In genomic region chr4:141759796-141760425, GRCh38 we compare ENCODE assay signal across 26 cellular contexts.
DNase-seq lines count a peak whose midpoint lies in the region; ATAC-seq and TF ChIP-seq lines count a peak whose summit lies in the region.
"Had no signal": no experiment of that assay in that cellular context is flagged by ENCODE, and none has a peak within 500 bp of the region (broad histone marks: within the 10 kb centered on the region; RNA-seq: fewer than 3 reads in every experiment).

No MANE protein-coding gene starts in this region.

- no peak overlapping the region; the same call in 1 of the 2 replicates for H3K18ac ChIP-seq in IMR-90 (ENCODE audit: low read depth, low read length)

- no peaks in the 10 kb centered on the region for H3K9me1 ChIP-seq in IMR-90 (ENCODE audit: insufficient read depth, low read length)

- no peak overlapping the region for H3K14ac ChIP-seq in IMR-90 (replicated peaks; ENCODE audit: low read depth, low read length)

- no peak overlapping the region for H4K91ac ChIP-seq in IMR-90 (ENCODE audit: insufficient read depth, low read depth, low read length)

- H3K9ac ChIP-seq in IMR-90 (ENCODE audit: low read depth, low read length) = no peak overlapping the region

- H3K4ac ChIP-seq in IMR-90 (ENCODE audit: low read depth, low read length) = no peak overlapping the region

- H3K9me3 ChIP-seq in IMR-90 (ENCODE audit: control insufficient read depth, insufficient read depth, low read length) = no peaks in the 10 kb centered on the region
- no peaks in the 10 kb centered on the region for H3K9me3 ChIP-seq in esophagus squamous epithelium
- H3K9me3 ChIP-seq: ovary, suprapubic skin had no signal

- TF ChIP-seq CTCF in IMR-90 (conservative IDR thresholded peaks at IDR 0.05; ENCODE audit: low read depth, low read length) = no peak
- TF ChIP-seq CTCF in astrocyte of the cerebellum (IDR thresholded peaks at IDR 0.05; ENCODE audit: low read depth, low read length, missing control alignments) = no peak
- no peak for TF ChIP-seq CTCF in fibroblast of the aortic adventitia (IDR thresholded peaks at IDR 0.05; ENCODE audit: insufficient read depth, low read length)
- no peak for TF ChIP-seq CTCF in esophagus squamous epithelium (IDR thresholded peaks at IDR 0.05)

- POLR2A ChIA-PET in IMR-90 (lab: Charles Lee; ENCODE audit: unreplicated experiment) = interaction anchor here (0.6 kb wide), 1 partner anchor 308 kb away, joined by 4 read pairs; no protein-coding TSS in a partner anchor

- H2BK5ac ChIP-seq in IMR-90 (ENCODE audit: low read depth, low read length, poor library complexity, severe bottlenecking) = no peak overlapping the region

- H3K36me3 ChIP-seq in IMR-90 (ENCODE audit: control insufficient read depth, insufficient read depth, low read length) = no peaks in the 10 kb centered on the region
- H3K36me3 ChIP-seq in esophagus squamous epithelium = no peaks in the 10 kb centered on the region
- H3K36me3 ChIP-seq: cardiac muscle cell, ovary, suprapubic skin had no signal

- H3K27ac ChIP-seq in IMR-90 (ENCODE audit: insufficient read depth, low read length) (no peak overlapping the region), esophagus squamous epithelium (no peak overlapping the region)
- H3K27ac ChIP-seq: cardiac muscle cell, ovary, suprapubic skin, VCaP had no signal

- WGBS in IMR-90 (ENCODE audit: extremely low coverage in 2 of 2, insufficient read length in 1 of 2), 2 experiments = no CpG with 5 or more reads among the region's 1 CpG
- 21% methylated on average over 1 of the region's 1 CpG for whole genome bisulfite sequencing in esophagus squamous epithelium, 2 donors

- H3K23ac ChIP-seq in IMR-90 (ENCODE audit: low read depth, low read length) = no peak overlapping the region

- intact Hi-C loops in IMR-90 (cut with micrococcal nuclease) (no loop called here), esophagus squamous epithelium (cut with DNase I) (no loop called here)

- no peak overlapping the region for H2AK9ac ChIP-seq in IMR-90 (replicated peaks; ENCODE audit: low read depth, low read length, poor library complexity)

- no peak overlapping the region for H3K4me3 ChIP-seq in IMR-90 (ENCODE audit: insufficient read depth, low read depth, low read length)
- H3K4me3 ChIP-seq in astrocyte of the cerebellum (ENCODE audit: low read depth, low read length) = no peak overlapping the region
- no peak overlapping the region for H3K4me3 ChIP-seq in fibroblast of the aortic adventitia (ENCODE audit: low read depth, low read length)
- no peak overlapping the region for H3K4me3 ChIP-seq in esophagus squamous epithelium
- H3K4me3 ChIP-seq: cardiac muscle cell, ovary, suprapubic skin had no signal

- no peak for TF ChIP-seq RAD21 in IMR-90 (IDR thresholded peaks at IDR 0.05; ENCODE audit: low read length)

- no peak overlapping the region for H2AFZ ChIP-seq in IMR-90 (replicated peaks; ENCODE audit: low read length, poor library complexity)

- BruUV-seq in IMR-90 (replicated peaks; lab: Mats Ljungman, UMichigan) = no TSS peak

- CTCF ChIA-PET in IMR-90 (lab: Yijun Ruan, JAX) = no interaction called here

- no peak overlapping the region for H4K5ac ChIP-seq in IMR-90 (ENCODE audit: low read depth, low read length)

- no peak overlapping the region for H3K4me2 ChIP-seq in IMR-90 (ENCODE audit: low read depth, low read length)

- DNase-seq in EL = peak; percentile 26
- DNase-seq in IMR-90 = peak; percentile 24
- peak; percentile 64 for DNase-seq in astrocyte of the cerebellum (ENCODE audit: low read depth)
- DNase-seq in fibroblast of the aortic adventitia (ENCODE audit: low read depth) = peak; percentile 91
- DNase-seq in esophagus squamous epithelium (lab: John Stamatoyannopoulos, UW) = no peak
- DNase-seq in hypothalamus (lab: John Stamatoyannopoulos, UW) = no peak
- DNase-seq: activated CD4-positive, alpha-beta T cell treated with anti-CD3 and anti-CD28 coated beads, Interleukin-2, amount 10 ng/mL, durations not matched to agents 7 days and 5 days; activated naive CD8-positive, alpha-beta T cell treated with anti-CD3 and anti-CD28 coated beads, Interleukin-2, amount 10 ng/mL, durations not matched to agents 7 days and 5 days; CD8-positive, alpha-beta memory T cell; DMS79; erythroblast; glutamatergic neuron; left colon; mesendoderm; naive B cell; NCI-H1417 treated with DMSO at 0.1 percent for 48 hours; NCI-H2107; ovary; right cardiac atrium; stimulated activated CD4-positive, alpha-beta T cell treated with anti-CD3 and anti-CD28 coated beads, Interleukin-15, amount 100 ng/mL, for 24 hours had no signal

- H2BK20ac ChIP-seq in IMR-90 (ENCODE audit: low read depth, low read length) = no peak overlapping the region

- H2AK5ac ChIP-seq in IMR-90 (ENCODE audit: low read depth, low read length) = no peak overlapping the region

- dilution Hi-C loops in IMR-90 (cut with HindIII; ENCODE audit: low sequenced_read_pairs, unreplicated experiment) = no loop called here

- H2BK15ac ChIP-seq in IMR-90 (ENCODE audit: low read depth, low read length) = no peak overlapping the region

- H3K4me1 ChIP-seq in IMR-90 (ENCODE audit: control insufficient read depth, insufficient read depth, low read length) = no peaks in the 10 kb centered on the region
- no peaks in the 10 kb centered on the region for H3K4me1 ChIP-seq in esophagus squamous epithelium
- H3K4me1 ChIP-seq: suprapubic skin had no signal

- H3K56ac ChIP-seq in IMR-90 (ENCODE audit: extremely low read depth, insufficient read depth, low read length) = no peak overlapping the region

- H3K27me3 ChIP-seq in IMR-90 (ENCODE audit: control insufficient read depth, insufficient read depth, low read length) = no peaks in the 10 kb centered on the region
- H3K27me3 ChIP-seq in esophagus squamous epithelium = no peaks in the 10 kb centered on the region
- H3K27me3 ChIP-seq: cardiac muscle cell, ovary, suprapubic skin had no signal

- ATAC-seq in IMR-90 (ENCODE audit: low read depth) = no peak
- no peak for ATAC-seq in HG02852 (IDR thresholded peaks at IDR 0.05; ENCODE audit: unreplicated experiment)
- ATAC-seq in GM18861 (IDR thresholded peaks at IDR 0.05; ENCODE audit: unreplicated experiment) = no peak
- ATAC-seq: left colon, right cardiac atrium, Right ventricle myocardium inferior had no signal

- in situ Hi-C loops in IMR-90 (cut with MboI; ENCODE audit: low sequenced_read_pairs) = no loop called here
- in situ Hi-C loops in astrocyte of the cerebellum (cut with HindIII; ENCODE audit: low sequenced_read_pairs) = no loop called here

- H3K79me1 ChIP-seq in IMR-90 (ENCODE audit: low read depth in 1 of 2, low read length in 2 of 2) = no peaks in the 10 kb centered on the region

- no peak overlapping the region for H2BK120ac ChIP-seq in IMR-90 (ENCODE audit: low read depth, low read length)

- no peaks in the 10 kb centered on the region for H4K20me1 ChIP-seq in IMR-90 (ENCODE audit: insufficient read depth, low read length)

- H4K8ac ChIP-seq in IMR-90 (ENCODE audit: low read depth in 2 of 2, low read length in 2 of 2) = no peak overlapping the region

- TF ChIP-seq POLR2A in IMR-90 (IDR thresholded peaks at IDR 0.05; ENCODE audit: low read depth, low read length) (no peak), esophagus squamous epithelium (IDR thresholded peaks at IDR 0.05) (no peak)

TF ChIP-seq in IMR-90, 13 proteins besides CTCF, POLR2A, EP300 and RAD21:
- TF ChIP-seq CEBPB (IDR thresholded peaks at IDR 0.05; ENCODE audit: low read depth, low read length) = no peak
- no peak for TF ChIP-seq MAFK (IDR thresholded peaks at IDR 0.05; ENCODE audit: low read depth, low read length)
- TF ChIP-seq USF2 (IDR thresholded peaks at IDR 0.05; ENCODE audit: low read depth, low read length) = no peak
- no peak for TF ChIP-seq RFX5 (IDR thresholded peaks at IDR 0.05; ENCODE audit: low read depth, low read length)
- no peak for TF ChIP-seq SMC3 (IDR thresholded peaks at IDR 0.05; ENCODE audit: low read depth, low read length)
- TF ChIP-seq MAZ (IDR thresholded peaks at IDR 0.05; ENCODE audit: borderline replicate concordance, low read depth, low read length) = no peak
- no peak for TF ChIP-seq BHLHE40 (IDR thresholded peaks at IDR 0.05; ENCODE audit: low read depth, low read length)

Comparison
In these comparisons a context has a peak if more than half of its experiments do, and no peak if none do; other contexts are left out.
1. DNase-seq: peak in EL (single experiment), IMR-90 (single experiment), astrocyte of the cerebellum (single experiment) and fibroblast of the aortic adventitia (single experiment); none in esophagus squamous epithelium (single experiment) and hypothalamus (0 of 51).